Comparison of ENCODE assay signal across 8 cellular contexts in genomic region chr14:34982421-34983147, GRCh38. TPM values are rescaled to one million over a fixed set of nuclear protein-coding genes. Genes with fewer than 3 reads are reported as not detected.
DNase-seq lines count a peak whose midpoint lies in the region; ATAC-seq and TF ChIP-seq lines count a peak whose summit lies in the region.

Gene SRP54, plus strand, starts transcription at chr14:34982992. Its CDS starts 13,718 bp downstream, at chr14:34996710.

- peak within 1 kb of the TSS; percentile 100 for H3K4me3 ChIP-seq in SK-N-MC
- peak within 1 kb of the TSS; percentile 82 for H3K4me3 ChIP-seq in suprapubic skin

- peaks cover 43% of the 10 kb centered on the region for H3K4me1 ChIP-seq in suprapubic skin

- TF ChIP-seq POLR2A in suprapubic skin (IDR thresholded peaks at IDR 0.05): peak; percentile 63 to 79

- TF ChIP-seq CTCF in GM10266 (IDR thresholded peaks at IDR 0.05; ENCODE audit: control insufficient read depth, insufficient read depth, low read depth, missing control alignments) (peak; percentile 33), suprapubic skin (IDR thresholded peaks at IDR 0.05) (peak in 1 of 2 donors; percentile 27)

- ATAC-seq in HG02588 (IDR thresholded peaks at IDR 0.05; ENCODE audit: unreplicated experiment): peak; percentile 78

- peak within 1 kb of the TSS; percentile 98 for H3K9ac ChIP-seq in SK-N-MC (ENCODE audit: insufficient read length)

- H3K4me3 Mint-ChIP-seq in activated naive CD4-positive, alpha-beta T cell treated with anti-CD3 and anti-CD28 coated beads, Interleukin-2, amount 10 ng/mL, durations not matched to agents 7 days and 5 days: no peak within 1 kb of the TSS

- no peak for TF ChIP-seq EP300 in suprapubic skin (IDR thresholded peaks at IDR 0.05)

- H3K27me3 ChIP-seq in suprapubic skin: no peaks in the 10 kb centered on the region

- no peak within 1 kb of the TSS for H3K27ac Mint-ChIP-seq in activated naive CD4-positive, alpha-beta T cell treated with anti-CD3 and anti-CD28 coated beads, Interleukin-2, amount 10 ng/mL, durations not matched to agents 7 days and 5 days

- DNase-seq in GM10266 (ENCODE audit: extremely low spot score) (peak; percentile 93), NCI-H1048 (lab: John Stamatoyannopoulos, UW) (peak; percentile 95), SK-N-MC (ENCODE audit: low read depth, low spot score) (peak; percentile 94), globus pallidus (ENCODE audit: low spot score) (peak; percentile 95), nucleus accumbens (lab: John Stamatoyannopoulos, UW) (peak; percentile 58 to 98 (median 94)), suprapubic skin (ENCODE audit: low spot score in 2 of 2) (peak; percentile 99)
- peak; percentile 100 for DNase-seq in activated naive CD4-positive, alpha-beta T cell treated with anti-CD3 and anti-CD28 coated beads, Interleukin-2, amount 10 ng/mL, durations not matched to agents 7 days and 5 days

- no peaks in the 10 kb centered on the region for H3K9me3 ChIP-seq in SK-N-MC (ENCODE audit: low read depth, low read length)
- no peaks in the 10 kb centered on the region for H3K9me3 ChIP-seq in suprapubic skin

- H3K36me3 Mint-ChIP-seq in activated naive CD4-positive, alpha-beta T cell treated with anti-CD3 and anti-CD28 coated beads, Interleukin-2, amount 10 ng/mL, durations not matched to agents 7 days and 5 days: peaks cover 11% of the 10 kb centered on the region

- 0% methylated on average over 29 of the region's 45 CpGs for WGBS in suprapubic skin

- H3K36me3 ChIP-seq in SK-N-MC (ENCODE audit: insufficient read depth, low read length) (no peaks in the 10 kb centered on the region), suprapubic skin (no peaks in the 10 kb centered on the region)

- peak within 1 kb of the TSS; percentile 100 for H3K27ac ChIP-seq in SK-N-MC
- peak within 1 kb of the TSS; percentile 97 for H3K27ac ChIP-seq in suprapubic skin

- CTCF ChIA-PET in activated naive CD4-positive, alpha-beta T cell treated with anti-CD3 and anti-CD28 coated beads, Interleukin-2, amount 10 ng/mL, durations not matched to agents 7 days and 5 days (lab: Charles Lee): interaction anchor here (1.0 to 2.2 kb wide), 3 partner anchors 52 to 152 kb away, joined by 4 to 9 read pairs (median 5); partner anchors contain the start of gene FAM177A1

- H3K4me1 Mint-ChIP-seq in activated naive CD4-positive, alpha-beta T cell treated with anti-CD3 and anti-CD28 coated beads, Interleukin-2, amount 10 ng/mL, durations not matched to agents 7 days and 5 days: peaks cover 16% of the 10 kb centered on the region

- H3K9me3 Mint-ChIP-seq in activated naive CD4-positive, alpha-beta T cell treated with anti-CD3 and anti-CD28 coated beads, Interleukin-2, amount 10 ng/mL, durations not matched to agents 7 days and 5 days: no peaks in the 10 kb centered on the region

- no peaks in the 10 kb centered on the region for H3K27me3 Mint-ChIP-seq in activated naive CD4-positive, alpha-beta T cell treated with anti-CD3 and anti-CD28 coated beads, Interleukin-2, amount 10 ng/mL, durations not matched to agents 7 days and 5 days

RNA-seq across cellular contexts. Expression of gene SRP54, which starts in this region (rescaled TPM):
- 10 to 100 TPM; 41.5 to 89.5 (median 50.8) TPM for total RNA-seq in suprapubic skin

Comparison
In these comparisons a context has a peak if more than half of its experiments do, and no peak if none do; other contexts are left out.
1. Peak in every context shown above with its lines: DNase-seq, ATAC-seq, H3K4me3 ChIP-seq and H3K27ac ChIP-seq.